Comparison of ENCODE assay signal across 2 cellular contexts in the genomic region with DNA sequence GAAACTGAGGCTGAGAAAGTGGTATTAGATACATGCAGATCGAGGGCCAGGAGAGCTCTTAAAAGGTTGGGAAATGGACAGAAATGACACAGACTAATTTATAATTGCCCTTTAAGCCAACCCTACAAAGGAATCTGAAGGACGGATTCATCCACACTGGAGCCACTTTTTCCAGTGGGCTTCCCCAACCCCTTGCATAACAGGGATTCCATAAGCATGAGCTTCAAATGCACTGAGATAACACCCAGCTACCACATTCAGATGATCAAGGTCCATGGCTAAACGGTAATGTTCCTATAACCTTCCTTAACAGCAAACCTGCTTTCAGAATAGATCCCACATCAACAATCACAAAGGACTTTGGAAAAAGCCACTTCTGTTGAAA.
TF ChIP-seq lines count a peak whose summit lies in the region.

No MANE protein-coding gene starts in this region.

TF ChIP-seq in IMR-90, 13 proteins besides CTCF, POLR2A, EP300 and RAD21:
- TF ChIP-seq CEBPB (IDR thresholded peaks at IDR 0.05; ENCODE audit: low read depth, low read length) (0 out of 2 replicates have a peak, but pooled peaks have one; percentile 3), FOS (IDR thresholded peaks at IDR 0.05; ENCODE audit: low read depth, low read length) (no peak)
TF ChIP-seq in IMR-90: peak in this region for 1.

TF ChIP-seq in SK-N-SH, 30 proteins besides CTCF, POLR2A, EP300 and RAD21:
- TF ChIP-seq SIN3A (IDR thresholded peaks at IDR 0.05; ENCODE audit: borderline replicate concordance, low read depth, low read length) (no peak), FOXM1 (IDR thresholded peaks at IDR 0.05; ENCODE audit: low read depth) (no peak), GATA2 (CRISPR knock-in tag; IDR thresholded peaks at IDR 0.05) (no peak), POLR2AphosphoS5 (IDR thresholded peaks at IDR 0.05; ENCODE audit: low read depth, low read length) (no peak), MEF2A (IDR thresholded peaks at IDR 0.05; ENCODE audit: borderline replicate concordance, low read depth) (no peak), TCF12 (IDR thresholded peaks at IDR 0.05) (no peak), MXI1 (IDR thresholded peaks at IDR 0.05; ENCODE audit: low read depth, low read length) (no peak), ELF1 (IDR thresholded peaks at IDR 0.05) (no peak), JUND (IDR thresholded peaks at IDR 0.05) (no peak), TEAD4 (IDR thresholded peaks at IDR 0.05; ENCODE audit: borderline replicate concordance, insufficient read depth) (no peak), RFX5 (IDR thresholded peaks at IDR 0.05; ENCODE audit: low read length) (no peak)
- TF ChIP-seq, protein P1, sequence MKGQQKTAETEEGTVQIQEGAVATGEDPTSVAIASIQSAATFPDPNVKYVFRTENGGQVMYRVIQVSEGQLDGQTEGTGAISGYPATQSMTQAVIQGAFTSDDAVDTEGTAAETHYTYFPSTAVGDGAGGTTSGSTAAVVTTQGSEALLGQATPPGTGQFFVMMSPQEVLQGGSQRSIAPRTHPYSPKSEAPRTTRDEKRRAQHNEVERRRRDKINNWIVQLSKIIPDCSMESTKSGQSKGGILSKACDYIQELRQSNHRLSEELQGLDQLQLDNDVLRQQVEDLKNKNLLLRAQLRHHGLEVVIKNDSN (IDR thresholded peaks at IDR 0.05; ENCODE audit: borderline replicate concordance, low read depth): no peak
- TF ChIP-seq, protein P2, sequence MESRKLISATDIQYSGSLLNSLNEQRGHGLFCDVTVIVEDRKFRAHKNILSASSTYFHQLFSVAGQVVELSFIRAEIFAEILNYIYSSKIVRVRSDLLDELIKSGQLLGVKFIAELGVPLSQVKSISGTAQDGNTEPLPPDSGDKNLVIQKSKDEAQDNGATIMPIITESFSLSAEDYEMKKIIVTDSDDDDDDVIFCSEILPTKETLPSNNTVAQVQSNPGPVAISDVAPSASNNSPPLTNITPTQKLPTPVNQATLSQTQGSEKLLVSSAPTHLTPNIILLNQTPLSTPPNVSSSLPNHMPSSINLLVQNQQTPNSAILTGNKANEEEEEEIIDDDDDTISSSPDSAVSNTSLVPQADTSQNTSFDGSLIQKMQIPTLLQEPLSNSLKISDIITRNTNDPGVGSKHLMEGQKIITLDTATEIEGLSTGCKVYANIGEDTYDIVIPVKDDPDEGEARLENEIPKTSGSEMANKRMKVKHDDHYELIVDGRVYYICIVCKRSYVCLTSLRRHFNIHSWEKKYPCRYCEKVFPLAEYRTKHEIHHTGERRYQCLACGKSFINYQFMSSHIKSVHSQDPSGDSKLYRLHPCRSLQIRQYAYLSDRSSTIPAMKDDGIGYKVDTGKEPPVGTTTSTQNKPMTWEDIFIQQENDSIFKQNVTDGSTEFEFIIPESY (IDR thresholded peaks at IDR 0.05; ENCODE audit: borderline replicate concordance, low read depth): no peak
- TF ChIP-seq, protein P3, sequence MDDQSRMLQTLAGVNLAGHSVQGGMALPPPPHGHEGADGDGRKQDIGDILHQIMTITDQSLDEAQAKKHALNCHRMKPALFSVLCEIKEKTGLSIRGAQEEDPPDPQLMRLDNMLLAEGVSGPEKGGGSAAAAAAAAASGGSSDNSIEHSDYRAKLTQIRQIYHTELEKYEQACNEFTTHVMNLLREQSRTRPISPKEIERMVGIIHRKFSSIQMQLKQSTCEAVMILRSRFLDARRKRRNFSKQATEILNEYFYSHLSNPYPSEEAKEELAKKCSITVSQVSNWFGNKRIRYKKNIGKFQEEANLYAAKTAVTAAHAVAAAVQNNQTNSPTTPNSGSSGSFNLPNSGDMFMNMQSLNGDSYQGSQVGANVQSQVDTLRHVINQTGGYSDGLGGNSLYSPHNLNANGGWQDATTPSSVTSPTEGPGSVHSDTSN (IDR thresholded peaks at IDR 0.05): no peak
- TF ChIP-seq, protein P4, sequence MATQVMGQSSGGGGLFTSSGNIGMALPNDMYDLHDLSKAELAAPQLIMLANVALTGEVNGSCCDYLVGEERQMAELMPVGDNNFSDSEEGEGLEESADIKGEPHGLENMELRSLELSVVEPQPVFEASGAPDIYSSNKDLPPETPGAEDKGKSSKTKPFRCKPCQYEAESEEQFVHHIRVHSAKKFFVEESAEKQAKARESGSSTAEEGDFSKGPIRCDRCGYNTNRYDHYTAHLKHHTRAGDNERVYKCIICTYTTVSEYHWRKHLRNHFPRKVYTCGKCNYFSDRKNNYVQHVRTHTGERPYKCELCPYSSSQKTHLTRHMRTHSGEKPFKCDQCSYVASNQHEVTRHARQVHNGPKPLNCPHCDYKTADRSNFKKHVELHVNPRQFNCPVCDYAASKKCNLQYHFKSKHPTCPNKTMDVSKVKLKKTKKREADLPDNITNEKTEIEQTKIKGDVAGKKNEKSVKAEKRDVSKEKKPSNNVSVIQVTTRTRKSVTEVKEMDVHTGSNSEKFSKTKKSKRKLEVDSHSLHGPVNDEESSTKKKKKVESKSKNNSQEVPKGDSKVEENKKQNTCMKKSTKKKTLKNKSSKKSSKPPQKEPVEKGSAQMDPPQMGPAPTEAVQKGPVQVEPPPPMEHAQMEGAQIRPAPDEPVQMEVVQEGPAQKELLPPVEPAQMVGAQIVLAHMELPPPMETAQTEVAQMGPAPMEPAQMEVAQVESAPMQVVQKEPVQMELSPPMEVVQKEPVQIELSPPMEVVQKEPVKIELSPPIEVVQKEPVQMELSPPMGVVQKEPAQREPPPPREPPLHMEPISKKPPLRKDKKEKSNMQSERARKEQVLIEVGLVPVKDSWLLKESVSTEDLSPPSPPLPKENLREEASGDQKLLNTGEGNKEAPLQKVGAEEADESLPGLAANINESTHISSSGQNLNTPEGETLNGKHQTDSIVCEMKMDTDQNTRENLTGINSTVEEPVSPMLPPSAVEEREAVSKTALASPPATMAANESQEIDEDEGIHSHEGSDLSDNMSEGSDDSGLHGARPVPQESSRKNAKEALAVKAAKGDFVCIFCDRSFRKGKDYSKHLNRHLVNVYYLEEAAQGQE (IDR thresholded peaks at IDR 0.05; ENCODE audit: low read depth, low read length): no peak
- TF ChIP-seq, protein P5, sequence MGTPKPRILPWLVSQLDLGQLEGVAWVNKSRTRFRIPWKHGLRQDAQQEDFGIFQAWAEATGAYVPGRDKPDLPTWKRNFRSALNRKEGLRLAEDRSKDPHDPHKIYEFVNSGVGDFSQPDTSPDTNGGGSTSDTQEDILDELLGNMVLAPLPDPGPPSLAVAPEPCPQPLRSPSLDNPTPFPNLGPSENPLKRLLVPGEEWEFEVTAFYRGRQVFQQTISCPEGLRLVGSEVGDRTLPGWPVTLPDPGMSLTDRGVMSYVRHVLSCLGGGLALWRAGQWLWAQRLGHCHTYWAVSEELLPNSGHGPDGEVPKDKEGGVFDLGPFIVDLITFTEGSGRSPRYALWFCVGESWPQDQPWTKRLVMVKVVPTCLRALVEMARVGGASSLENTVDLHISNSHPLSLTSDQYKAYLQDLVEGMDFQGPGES (IDR thresholded peaks at IDR 0.05; ENCODE audit: low read depth, low read length): no peak
